Comparison of ENCODE assay signal across 1 cellular context in the genomic region with DNA sequence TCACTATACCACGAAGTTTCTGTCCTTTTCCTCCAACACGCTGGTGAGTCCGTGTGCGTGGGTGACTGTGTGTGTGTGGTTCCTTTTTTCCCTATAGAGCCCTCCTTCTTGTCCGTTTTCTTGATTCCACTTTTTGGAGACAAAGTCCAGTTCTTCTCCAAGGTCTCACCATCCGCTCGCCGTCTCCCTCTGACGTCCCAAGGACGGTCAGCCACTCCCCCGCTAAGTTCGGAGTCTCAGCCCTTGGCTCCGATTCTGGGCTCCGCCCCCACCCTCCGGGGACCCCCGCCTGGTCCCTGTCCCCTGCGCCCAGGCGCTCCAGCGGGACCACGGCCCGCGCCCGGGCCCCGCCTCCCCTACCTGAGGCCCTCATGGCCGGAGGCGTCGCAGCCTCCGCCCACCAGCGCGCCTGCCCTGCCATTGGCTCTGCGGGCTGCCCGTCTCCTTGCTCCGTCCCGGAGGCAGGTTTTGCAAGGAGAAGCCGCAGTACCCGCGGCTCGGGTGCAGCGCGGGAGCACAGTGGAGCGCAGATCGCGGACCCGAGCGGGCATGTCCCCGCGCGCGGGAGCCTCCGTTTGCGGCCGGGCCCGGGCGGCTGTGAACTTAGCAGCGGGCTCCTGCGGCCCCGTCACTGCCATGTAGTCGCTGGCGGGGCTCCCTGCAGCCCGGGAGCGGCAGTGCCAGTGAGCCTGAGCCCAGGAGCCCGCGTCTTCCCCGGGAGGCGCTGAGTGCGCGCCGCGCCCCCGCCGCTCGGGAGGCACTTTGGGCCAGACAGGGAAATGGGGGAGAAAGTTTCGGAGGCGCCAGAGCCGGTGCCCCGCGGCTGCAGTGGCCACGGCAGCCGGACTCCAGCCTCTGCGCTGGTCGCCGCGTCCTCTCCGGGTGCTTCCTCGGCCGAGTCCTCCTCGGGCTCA.
TF ChIP-seq lines count a peak whose summit lies in the region.

TSS of gene MAST4 (plus strand) at position 517 of the 914 bp plus-strand sequence. CDS start at position 780, 263 bp downstream.

TF ChIP-seq in HepG2, 621 proteins besides CTCF, POLR2A, EP300 and RAD21 (continued from another document):
- no peak for TF ChIP-seq SMARCE1 (IDR thresholded peaks at IDR 0.05; ENCODE audit: borderline replicate concordance)
- TF ChIP-seq, protein P1, sequence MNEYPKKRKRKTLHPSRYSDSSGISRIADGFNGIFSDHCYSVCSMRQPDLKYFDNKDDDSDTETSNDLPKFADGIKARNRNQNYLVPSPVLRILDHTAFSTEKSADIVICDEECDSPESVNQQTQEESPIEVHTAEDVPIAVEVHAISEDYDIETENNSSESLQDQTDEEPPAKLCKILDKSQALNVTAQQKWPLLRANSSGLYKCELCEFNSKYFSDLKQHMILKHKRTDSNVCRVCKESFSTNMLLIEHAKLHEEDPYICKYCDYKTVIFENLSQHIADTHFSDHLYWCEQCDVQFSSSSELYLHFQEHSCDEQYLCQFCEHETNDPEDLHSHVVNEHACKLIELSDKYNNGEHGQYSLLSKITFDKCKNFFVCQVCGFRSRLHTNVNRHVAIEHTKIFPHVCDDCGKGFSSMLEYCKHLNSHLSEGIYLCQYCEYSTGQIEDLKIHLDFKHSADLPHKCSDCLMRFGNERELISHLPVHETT (CRISPR knock-in tag; conservative IDR thresholded peaks at IDR 0.05), result no peak
- TF ChIP-seq, protein P2, sequence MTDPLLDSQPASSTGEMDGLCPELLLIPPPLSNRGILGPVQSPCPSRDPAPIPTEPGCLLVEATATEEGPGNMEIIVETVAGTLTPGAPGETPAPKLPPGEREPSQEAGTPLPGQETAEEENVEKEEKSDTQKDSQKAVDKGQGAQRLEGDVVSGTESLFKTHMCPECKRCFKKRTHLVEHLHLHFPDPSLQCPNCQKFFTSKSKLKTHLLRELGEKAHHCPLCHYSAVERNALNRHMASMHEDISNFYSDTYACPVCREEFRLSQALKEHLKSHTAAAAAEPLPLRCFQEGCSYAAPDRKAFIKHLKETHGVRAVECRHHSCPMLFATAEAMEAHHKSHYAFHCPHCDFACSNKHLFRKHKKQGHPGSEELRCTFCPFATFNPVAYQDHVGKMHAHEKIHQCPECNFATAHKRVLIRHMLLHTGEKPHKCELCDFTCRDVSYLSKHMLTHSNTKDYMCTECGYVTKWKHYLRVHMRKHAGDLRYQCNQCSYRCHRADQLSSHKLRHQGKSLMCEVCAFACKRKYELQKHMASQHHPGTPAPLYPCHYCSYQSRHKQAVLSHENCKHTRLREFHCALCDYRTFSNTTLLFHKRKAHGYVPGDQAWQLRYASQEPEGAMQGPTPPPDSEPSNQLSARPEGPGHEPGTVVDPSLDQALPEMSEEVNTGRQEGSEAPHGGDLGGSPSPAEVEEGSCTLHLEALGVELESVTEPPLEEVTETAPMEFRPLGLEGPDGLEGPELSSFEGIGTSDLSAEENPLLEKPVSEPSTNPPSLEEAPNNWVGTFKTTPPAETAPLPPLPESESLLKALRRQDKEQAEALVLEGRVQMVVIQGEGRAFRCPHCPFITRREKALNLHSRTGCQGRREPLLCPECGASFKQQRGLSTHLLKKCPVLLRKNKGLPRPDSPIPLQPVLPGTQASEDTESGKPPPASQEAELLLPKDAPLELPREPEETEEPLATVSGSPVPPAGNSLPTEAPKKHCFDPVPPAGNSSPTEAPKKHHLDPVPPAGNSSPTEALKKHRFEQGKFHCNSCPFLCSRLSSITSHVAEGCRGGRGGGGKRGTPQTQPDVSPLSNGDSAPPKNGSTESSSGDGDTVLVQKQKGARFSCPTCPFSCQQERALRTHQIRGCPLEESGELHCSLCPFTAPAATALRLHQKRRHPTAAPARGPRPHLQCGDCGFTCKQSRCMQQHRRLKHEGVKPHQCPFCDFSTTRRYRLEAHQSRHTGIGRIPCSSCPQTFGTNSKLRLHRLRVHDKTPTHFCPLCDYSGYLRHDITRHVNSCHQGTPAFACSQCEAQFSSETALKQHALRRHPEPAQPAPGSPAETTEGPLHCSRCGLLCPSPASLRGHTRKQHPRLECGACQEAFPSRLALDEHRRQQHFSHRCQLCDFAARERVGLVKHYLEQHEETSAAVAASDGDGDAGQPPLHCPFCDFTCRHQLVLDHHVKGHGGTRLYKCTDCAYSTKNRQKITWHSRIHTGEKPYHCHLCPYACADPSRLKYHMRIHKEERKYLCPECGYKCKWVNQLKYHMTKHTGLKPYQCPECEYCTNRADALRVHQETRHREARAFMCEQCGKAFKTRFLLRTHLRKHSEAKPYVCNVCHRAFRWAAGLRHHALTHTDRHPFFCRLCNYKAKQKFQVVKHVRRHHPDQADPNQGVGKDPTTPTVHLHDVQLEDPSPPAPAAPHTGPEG (CRISPR knock-in tag; IDR thresholded peaks at IDR 0.05), result no peak
- TF ChIP-seq GPN1 (CRISPR knock-in tag; IDR thresholded peaks at IDR 0.05; ENCODE audit: borderline replicate concordance), result no peak
- no peak for TF ChIP-seq ZNF138 (CRISPR knock-in tag; IDR thresholded peaks at IDR 0.05; ENCODE audit: low read depth)
- TF ChIP-seq, protein P3, sequence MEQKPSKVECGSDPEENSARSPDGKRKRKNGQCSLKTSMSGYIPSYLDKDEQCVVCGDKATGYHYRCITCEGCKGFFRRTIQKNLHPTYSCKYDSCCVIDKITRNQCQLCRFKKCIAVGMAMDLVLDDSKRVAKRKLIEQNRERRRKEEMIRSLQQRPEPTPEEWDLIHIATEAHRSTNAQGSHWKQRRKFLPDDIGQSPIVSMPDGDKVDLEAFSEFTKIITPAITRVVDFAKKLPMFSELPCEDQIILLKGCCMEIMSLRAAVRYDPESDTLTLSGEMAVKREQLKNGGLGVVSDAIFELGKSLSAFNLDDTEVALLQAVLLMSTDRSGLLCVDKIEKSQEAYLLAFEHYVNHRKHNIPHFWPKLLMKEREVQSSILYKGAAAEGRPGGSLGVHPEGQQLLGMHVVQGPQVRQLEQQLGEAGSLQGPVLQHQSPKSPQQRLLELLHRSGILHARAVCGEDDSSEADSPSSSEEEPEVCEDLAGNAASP (CRISPR knock-in tag; IDR thresholded peaks at IDR 0.05; ENCODE audit: borderline replicate concordance), result no peak
- TF ChIP-seq MYC (CRISPR knock-in tag; IDR thresholded peaks at IDR 0.05; ENCODE audit: borderline replicate concordance), result peak; percentile 45; the same call in 1 of the 2 replicates
- no peak for TF ChIP-seq ZNF83 (CRISPR knock-in tag; IDR thresholded peaks at IDR 0.05; ENCODE audit: borderline replicate concordance)
- TF ChIP-seq NFYB (CRISPR knock-in tag; IDR thresholded peaks at IDR 0.05), result peak; percentile 89
- no peak for TF ChIP-seq ZBTB7A (CRISPR knock-in tag; IDR thresholded peaks at IDR 0.05)
- no peak for TF ChIP-seq ZNF710 (CRISPR knock-in tag; IDR thresholded peaks at IDR 0.05; ENCODE audit: borderline replicate concordance)
- TF ChIP-seq RBAK (CRISPR knock-in tag; IDR thresholded peaks at IDR 0.05), result no peak
- TF ChIP-seq ZNF605 (CRISPR knock-in tag; IDR thresholded peaks at IDR 0.05), result no peak
- no peak for TF ChIP-seq PAF1 (CRISPR knock-in tag; IDR thresholded peaks at IDR 0.05)
- TF ChIP-seq EEA1 (CRISPR knock-in tag; IDR thresholded peaks at IDR 0.05; ENCODE audit: borderline replicate concordance), result no peak
- TF ChIP-seq SALL1 (CRISPR knock-in tag; IDR thresholded peaks at IDR 0.05), result peak; percentile 21; the same call in 1 of the 2 replicates
- TF ChIP-seq ZNF550 (CRISPR knock-in tag; IDR thresholded peaks at IDR 0.05; ENCODE audit: borderline replicate concordance), result no peak
- TF ChIP-seq MIER3 (CRISPR knock-in tag; IDR thresholded peaks at IDR 0.05; ENCODE audit: borderline replicate concordance), result no peak
